In the genomic region with DNA sequence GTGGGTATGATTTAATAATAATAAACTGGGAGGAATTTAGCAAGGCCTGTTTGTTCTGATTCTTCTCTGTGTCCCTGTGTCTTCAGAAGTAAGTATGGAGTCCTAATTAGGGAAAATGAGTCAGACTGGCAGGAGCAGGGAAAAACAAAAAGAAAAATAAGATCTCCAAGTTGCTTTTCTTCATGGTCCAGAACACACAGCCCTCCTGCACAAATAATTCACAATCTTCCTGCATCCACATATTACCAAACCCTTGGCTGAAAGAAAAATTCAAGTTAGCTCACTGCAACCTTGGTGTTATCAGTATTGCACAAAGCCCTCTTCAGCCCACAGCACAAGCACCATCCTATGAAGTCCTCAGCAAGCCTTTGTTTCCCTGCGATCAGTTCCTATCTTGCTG, we compare ENCODE assay signal across 25 cellular contexts.
"Had no signal": no experiment of that assay in that cellular context is flagged by ENCODE, and none has a peak within 500 bp of the region (broad histone marks: within the 10 kb centered on the region; RNA-seq: fewer than 3 reads in every experiment).

No MANE protein-coding gene starts in this region.

- H3K27me3 Mint-ChIP-seq: naive B cell had no signal

- H3K27me3 ChIP-seq: dorsolateral prefrontal cortex, esophagus muscularis mucosa, gastrocnemius medialis, heart right ventricle, left lung had no signal

- H3K27ac Mint-ChIP-seq: mesothelial cell of epicardium, naive B cell had no signal

- H3K27ac ChIP-seq: coronary artery, dorsolateral prefrontal cortex, esophagus muscularis mucosa, gastrocnemius medialis, heart right ventricle, left lung, lower lobe of right lung had no signal

- H3K9me3 Mint-ChIP-seq: naive B cell had no signal

- DNase-seq: dermis blood vessel endothelial cell; dorsolateral prefrontal cortex; effector CD4-positive, alpha-beta T cell; effector memory CD4-positive, alpha-beta T cell; foreskin fibroblast; foreskin melanocyte; gastrocnemius medialis; glutamatergic neuron; head of caudate nucleus; heart right ventricle; hippocampal formation; left cardiac atrium; left lung; left ventricle myocardium superior; lower lobe of right lung; mesenchymal stem cell; mucosa of descending colon; naive B cell had no signal

- FAIRE-seq: colon, endothelial cell of umbilical vein, islet of Langerhans, keratinocyte had no signal

- ATAC-seq: gastrocnemius medialis, heart right ventricle, left cardiac atrium, left lung, left ventricle myocardium superior, lower lobe of right lung, mucosa of descending colon had no signal

- H3K4me3 ChIP-seq: coronary artery, dorsolateral prefrontal cortex, esophagus muscularis mucosa, gastrocnemius medialis, heart right ventricle, left lung, lower lobe of right lung, mucosa of descending colon had no signal

- H3K4me1 ChIP-seq: esophagus muscularis mucosa, gastrocnemius medialis, heart right ventricle, left lung, lower lobe of right lung had no signal

- H3K9me3 ChIP-seq: esophagus muscularis mucosa, gastrocnemius medialis, heart right ventricle, left lung, lower lobe of right lung, mucosa of descending colon had no signal

- H3K36me3 ChIP-seq: esophagus muscularis mucosa, gastrocnemius medialis, heart right ventricle, left lung, lower lobe of right lung had no signal

- H3K36me3 Mint-ChIP-seq: mesothelial cell of epicardium, naive B cell had no signal

- H3K4me1 Mint-ChIP-seq: mesothelial cell of epicardium, naive B cell had no signal

- H3K4me3 Mint-ChIP-seq: mesothelial cell of epicardium, naive B cell had no signal
